Comparison of ENCODE assay signal across 2 cellular contexts in the genomic region with DNA sequence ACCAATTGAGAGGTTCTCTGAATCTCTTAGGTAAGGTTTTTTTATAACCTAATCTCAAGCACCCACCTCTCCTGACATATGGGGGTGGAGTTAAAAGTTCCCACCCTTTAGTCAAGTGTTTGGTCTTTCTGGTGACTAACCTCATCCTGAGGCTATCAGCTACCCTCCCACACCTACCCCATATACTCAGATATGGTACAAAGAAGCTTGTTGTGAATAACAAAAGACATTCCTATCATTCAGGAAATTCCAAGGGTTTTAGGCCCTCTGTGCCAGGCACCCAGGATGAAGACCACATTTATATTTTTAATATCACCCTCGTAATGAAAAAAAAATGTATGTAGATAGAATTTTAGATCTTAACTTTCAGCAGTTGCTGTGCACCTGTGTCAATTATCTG.
TF ChIP-seq lines count a peak whose summit lies in the region.

No MANE protein-coding gene starts in this region.

TF ChIP-seq in GM23338, 12 proteins besides CTCF, POLR2A, EP300 and RAD21 (continued from another document):
- TF ChIP-seq, protein P1, sequence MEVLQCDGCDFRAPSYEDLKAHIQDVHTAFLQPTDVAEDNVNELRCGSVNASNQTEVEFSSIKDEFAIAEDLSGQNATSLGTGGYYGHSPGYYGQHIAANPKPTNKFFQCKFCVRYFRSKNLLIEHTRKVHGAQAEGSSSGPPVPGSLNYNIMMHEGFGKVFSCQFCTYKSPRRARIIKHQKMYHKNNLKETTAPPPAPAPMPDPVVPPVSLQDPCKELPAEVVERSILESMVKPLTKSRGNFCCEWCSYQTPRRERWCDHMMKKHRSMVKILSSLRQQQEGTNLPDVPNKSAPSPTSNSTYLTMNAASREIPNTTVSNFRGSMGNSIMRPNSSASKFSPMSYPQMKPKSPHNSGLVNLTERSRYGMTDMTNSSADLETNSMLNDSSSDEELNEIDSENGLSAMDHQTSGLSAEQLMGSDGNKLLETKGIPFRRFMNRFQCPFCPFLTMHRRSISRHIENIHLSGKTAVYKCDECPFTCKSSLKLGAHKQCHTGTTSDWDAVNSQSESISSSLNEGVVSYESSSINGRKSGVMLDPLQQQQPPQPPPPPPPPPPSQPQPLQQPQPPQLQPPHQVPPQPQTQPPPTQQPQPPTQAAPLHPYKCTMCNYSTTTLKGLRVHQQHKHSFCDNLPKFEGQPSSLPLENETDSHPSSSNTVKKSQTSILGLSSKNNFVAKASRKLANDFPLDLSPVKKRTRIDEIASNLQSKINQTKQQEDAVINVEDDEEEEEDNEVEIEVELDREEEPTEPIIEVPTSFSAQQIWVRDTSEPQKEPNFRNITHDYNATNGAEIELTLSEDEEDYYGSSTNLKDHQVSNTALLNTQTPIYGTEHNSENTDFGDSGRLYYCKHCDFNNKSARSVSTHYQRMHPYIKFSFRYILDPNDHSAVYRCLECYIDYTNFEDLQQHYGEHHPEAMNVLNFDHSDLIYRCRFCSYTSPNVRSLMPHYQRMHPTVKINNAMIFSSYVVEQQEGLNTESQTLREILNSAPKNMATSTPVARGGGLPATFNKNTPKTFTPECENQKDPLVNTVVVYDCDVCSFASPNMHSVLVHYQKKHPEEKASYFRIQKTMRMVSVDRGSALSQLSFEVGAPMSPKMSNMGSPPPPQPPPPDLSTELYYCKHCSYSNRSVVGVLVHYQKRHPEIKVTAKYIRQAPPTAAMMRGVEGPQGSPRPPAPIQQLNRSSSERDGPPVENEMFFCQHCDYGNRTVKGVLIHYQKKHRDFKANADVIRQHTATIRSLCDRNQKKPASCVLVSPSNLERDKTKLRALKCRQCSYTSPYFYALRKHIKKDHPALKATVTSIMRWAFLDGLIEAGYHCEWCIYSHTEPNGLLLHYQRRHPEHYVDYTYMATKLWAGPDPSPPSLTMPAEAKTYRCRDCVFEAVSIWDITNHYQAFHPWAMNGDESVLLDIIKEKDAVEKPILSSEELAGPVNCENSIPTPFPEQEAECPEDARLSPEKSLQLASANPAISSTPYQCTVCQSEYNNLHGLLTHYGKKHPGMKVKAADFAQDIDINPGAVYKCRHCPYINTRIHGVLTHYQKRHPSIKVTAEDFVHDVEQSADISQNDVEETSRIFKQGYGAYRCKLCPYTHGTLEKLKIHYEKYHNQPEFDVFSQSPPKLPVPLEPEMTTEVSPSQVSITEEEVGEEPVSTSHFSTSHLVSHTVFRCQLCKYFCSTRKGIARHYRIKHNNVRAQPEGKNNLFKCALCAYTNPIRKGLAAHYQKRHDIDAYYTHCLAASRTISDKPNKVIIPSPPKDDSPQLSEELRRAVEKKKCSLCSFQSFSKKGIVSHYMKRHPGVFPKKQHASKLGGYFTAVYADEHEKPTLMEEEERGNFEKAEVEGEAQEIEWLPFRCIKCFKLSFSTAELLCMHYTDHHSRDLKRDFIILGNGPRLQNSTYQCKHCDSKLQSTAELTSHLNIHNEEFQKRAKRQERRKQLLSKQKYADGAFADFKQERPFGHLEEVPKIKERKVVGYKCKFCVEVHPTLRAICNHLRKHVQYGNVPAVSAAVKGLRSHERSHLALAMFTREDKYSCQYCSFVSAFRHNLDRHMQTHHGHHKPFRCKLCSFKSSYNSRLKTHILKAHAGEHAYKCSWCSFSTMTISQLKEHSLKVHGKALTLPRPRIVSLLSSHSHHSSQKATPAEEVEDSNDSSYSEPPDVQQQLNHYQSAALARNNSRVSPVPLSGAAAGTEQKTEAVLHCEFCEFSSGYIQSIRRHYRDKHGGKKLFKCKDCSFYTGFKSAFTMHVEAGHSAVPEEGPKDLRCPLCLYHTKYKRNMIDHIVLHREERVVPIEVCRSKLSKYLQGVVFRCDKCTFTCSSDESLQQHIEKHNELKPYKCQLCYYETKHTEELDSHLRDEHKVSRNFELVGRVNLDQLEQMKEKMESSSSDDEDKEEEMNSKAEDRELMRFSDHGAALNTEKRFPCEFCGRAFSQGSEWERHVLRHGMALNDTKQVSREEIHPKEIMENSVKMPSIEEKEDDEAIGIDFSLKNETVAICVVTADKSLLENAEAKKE (CRISPR knock-in tag; IDR thresholded peaks at IDR 0.05) = no peak
- TF ChIP-seq POLR2AphosphoS5 (IDR thresholded peaks at IDR 0.05; ENCODE audit: low read depth) (no peak), EZH2phosphoT487 (IDR thresholded peaks at IDR 0.05; ENCODE audit: unreplicated experiment) (no peak), EZH2 (IDR thresholded peaks at IDR 0.05; ENCODE audit: low read depth, unreplicated experiment) (no peak), JUNB (IDR thresholded peaks at IDR 0.05; ENCODE audit: unreplicated experiment) (no peak)
- TF ChIP-seq, protein P2, sequence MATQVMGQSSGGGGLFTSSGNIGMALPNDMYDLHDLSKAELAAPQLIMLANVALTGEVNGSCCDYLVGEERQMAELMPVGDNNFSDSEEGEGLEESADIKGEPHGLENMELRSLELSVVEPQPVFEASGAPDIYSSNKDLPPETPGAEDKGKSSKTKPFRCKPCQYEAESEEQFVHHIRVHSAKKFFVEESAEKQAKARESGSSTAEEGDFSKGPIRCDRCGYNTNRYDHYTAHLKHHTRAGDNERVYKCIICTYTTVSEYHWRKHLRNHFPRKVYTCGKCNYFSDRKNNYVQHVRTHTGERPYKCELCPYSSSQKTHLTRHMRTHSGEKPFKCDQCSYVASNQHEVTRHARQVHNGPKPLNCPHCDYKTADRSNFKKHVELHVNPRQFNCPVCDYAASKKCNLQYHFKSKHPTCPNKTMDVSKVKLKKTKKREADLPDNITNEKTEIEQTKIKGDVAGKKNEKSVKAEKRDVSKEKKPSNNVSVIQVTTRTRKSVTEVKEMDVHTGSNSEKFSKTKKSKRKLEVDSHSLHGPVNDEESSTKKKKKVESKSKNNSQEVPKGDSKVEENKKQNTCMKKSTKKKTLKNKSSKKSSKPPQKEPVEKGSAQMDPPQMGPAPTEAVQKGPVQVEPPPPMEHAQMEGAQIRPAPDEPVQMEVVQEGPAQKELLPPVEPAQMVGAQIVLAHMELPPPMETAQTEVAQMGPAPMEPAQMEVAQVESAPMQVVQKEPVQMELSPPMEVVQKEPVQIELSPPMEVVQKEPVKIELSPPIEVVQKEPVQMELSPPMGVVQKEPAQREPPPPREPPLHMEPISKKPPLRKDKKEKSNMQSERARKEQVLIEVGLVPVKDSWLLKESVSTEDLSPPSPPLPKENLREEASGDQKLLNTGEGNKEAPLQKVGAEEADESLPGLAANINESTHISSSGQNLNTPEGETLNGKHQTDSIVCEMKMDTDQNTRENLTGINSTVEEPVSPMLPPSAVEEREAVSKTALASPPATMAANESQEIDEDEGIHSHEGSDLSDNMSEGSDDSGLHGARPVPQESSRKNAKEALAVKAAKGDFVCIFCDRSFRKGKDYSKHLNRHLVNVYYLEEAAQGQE (IDR thresholded peaks at IDR 0.05; ENCODE audit: unreplicated experiment) = no peak
TF ChIP-seq in GM23338: peak in this region for 0.

TF ChIP-seq in WTC11, 78 proteins besides CTCF, POLR2A, EP300 and RAD21 (continued from another document):
- TF ChIP-seq, protein P3, sequence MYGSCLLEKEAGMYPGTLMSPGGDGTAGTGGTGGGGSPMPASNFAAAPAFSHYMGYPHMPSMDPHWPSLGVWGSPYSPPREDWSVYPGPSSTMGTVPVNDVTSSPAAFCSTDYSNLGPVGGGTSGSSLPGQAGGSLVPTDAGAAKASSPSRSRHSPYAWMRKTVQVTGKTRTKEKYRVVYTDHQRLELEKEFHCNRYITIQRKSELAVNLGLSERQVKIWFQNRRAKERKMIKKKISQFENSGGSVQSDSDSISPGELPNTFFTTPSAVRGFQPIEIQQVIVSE (CRISPR knock-in tag; IDR thresholded peaks at IDR 0.05; ENCODE audit: borderline replicate concordance) = no peak
- TF ChIP-seq MYBL2 (CRISPR knock-in tag; IDR thresholded peaks at IDR 0.05) (no peak), EMX1 (CRISPR knock-in tag; IDR thresholded peaks at IDR 0.05) (no peak)
- TF ChIP-seq, protein P4, sequence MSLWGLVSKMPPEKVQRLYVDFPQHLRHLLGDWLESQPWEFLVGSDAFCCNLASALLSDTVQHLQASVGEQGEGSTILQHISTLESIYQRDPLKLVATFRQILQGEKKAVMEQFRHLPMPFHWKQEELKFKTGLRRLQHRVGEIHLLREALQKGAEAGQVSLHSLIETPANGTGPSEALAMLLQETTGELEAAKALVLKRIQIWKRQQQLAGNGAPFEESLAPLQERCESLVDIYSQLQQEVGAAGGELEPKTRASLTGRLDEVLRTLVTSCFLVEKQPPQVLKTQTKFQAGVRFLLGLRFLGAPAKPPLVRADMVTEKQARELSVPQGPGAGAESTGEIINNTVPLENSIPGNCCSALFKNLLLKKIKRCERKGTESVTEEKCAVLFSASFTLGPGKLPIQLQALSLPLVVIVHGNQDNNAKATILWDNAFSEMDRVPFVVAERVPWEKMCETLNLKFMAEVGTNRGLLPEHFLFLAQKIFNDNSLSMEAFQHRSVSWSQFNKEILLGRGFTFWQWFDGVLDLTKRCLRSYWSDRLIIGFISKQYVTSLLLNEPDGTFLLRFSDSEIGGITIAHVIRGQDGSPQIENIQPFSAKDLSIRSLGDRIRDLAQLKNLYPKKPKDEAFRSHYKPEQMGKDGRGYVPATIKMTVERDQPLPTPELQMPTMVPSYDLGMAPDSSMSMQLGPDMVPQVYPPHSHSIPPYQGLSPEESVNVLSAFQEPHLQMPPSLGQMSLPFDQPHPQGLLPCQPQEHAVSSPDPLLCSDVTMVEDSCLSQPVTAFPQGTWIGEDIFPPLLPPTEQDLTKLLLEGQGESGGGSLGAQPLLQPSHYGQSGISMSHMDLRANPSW (CRISPR knock-in tag; conservative IDR thresholded peaks at IDR 0.05; ENCODE audit: low read depth) = no peak
- TF ChIP-seq, protein P5, sequence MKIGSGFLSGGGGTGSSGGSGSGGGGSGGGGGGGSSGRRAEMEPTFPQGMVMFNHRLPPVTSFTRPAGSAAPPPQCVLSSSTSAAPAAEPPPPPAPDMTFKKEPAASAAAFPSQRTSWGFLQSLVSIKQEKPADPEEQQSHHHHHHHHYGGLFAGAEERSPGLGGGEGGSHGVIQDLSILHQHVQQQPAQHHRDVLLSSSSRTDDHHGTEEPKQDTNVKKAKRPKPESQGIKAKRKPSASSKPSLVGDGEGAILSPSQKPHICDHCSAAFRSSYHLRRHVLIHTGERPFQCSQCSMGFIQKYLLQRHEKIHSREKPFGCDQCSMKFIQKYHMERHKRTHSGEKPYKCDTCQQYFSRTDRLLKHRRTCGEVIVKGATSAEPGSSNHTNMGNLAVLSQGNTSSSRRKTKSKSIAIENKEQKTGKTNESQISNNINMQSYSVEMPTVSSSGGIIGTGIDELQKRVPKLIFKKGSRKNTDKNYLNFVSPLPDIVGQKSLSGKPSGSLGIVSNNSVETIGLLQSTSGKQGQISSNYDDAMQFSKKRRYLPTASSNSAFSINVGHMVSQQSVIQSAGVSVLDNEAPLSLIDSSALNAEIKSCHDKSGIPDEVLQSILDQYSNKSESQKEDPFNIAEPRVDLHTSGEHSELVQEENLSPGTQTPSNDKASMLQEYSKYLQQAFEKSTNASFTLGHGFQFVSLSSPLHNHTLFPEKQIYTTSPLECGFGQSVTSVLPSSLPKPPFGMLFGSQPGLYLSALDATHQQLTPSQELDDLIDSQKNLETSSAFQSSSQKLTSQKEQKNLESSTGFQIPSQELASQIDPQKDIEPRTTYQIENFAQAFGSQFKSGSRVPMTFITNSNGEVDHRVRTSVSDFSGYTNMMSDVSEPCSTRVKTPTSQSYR (CRISPR knock-in tag; IDR thresholded peaks at IDR 0.05) = no peak
- TF ChIP-seq, protein P6, sequence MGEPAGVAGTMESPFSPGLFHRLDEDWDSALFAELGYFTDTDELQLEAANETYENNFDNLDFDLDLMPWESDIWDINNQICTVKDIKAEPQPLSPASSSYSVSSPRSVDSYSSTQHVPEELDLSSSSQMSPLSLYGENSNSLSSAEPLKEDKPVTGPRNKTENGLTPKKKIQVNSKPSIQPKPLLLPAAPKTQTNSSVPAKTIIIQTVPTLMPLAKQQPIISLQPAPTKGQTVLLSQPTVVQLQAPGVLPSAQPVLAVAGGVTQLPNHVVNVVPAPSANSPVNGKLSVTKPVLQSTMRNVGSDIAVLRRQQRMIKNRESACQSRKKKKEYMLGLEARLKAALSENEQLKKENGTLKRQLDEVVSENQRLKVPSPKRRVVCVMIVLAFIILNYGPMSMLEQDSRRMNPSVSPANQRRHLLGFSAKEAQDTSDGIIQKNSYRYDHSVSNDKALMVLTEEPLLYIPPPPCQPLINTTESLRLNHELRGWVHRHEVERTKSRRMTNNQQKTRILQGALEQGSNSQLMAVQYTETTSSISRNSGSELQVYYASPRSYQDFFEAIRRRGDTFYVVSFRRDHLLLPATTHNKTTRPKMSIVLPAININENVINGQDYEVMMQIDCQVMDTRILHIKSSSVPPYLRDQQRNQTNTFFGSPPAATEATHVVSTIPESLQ (CRISPR knock-in tag; IDR thresholded peaks at IDR 0.05) = no peak
- TF ChIP-seq, protein P7, sequence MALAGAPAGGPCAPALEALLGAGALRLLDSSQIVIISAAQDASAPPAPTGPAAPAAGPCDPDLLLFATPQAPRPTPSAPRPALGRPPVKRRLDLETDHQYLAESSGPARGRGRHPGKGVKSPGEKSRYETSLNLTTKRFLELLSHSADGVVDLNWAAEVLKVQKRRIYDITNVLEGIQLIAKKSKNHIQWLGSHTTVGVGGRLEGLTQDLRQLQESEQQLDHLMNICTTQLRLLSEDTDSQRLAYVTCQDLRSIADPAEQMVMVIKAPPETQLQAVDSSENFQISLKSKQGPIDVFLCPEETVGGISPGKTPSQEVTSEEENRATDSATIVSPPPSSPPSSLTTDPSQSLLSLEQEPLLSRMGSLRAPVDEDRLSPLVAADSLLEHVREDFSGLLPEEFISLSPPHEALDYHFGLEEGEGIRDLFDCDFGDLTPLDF (CRISPR knock-in tag; IDR thresholded peaks at IDR 0.05) = no peak
- TF ChIP-seq, protein P8, sequence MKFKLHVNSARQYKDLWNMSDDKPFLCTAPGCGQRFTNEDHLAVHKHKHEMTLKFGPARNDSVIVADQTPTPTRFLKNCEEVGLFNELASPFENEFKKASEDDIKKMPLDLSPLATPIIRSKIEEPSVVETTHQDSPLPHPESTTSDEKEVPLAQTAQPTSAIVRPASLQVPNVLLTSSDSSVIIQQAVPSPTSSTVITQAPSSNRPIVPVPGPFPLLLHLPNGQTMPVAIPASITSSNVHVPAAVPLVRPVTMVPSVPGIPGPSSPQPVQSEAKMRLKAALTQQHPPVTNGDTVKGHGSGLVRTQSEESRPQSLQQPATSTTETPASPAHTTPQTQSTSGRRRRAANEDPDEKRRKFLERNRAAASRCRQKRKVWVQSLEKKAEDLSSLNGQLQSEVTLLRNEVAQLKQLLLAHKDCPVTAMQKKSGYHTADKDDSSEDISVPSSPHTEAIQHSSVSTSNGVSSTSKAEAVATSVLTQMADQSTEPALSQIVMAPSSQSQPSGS (CRISPR knock-in tag; IDR thresholded peaks at IDR 0.05; ENCODE audit: borderline replicate concordance, low read depth) = no peak
